Comparison of ENCODE assay signal across 9 cellular contexts in genomic region chr9:136481558-136481957, GRCh38. TPM values are rescaled to one million over a fixed set of nuclear protein-coding genes. Genes with fewer than 3 reads are reported as not detected.
DNase-seq lines count a peak whose midpoint lies in the region; ATAC-seq and TF ChIP-seq lines count a peak whose summit lies in the region.
"Had no signal": no experiment of that assay in that cellular context is flagged by ENCODE, and none has a peak within 500 bp of the region (broad histone marks: within the 10 kb centered on the region; RNA-seq: fewer than 3 reads in every experiment).

No MANE protein-coding gene starts in this region.

- peaks cover 40% of the 10 kb centered on the region for H3K79me2 ChIP-seq in neural cell (replicated peaks; ENCODE audit: insufficient read depth, low read length)

- peak overlapping the region; percentile 84 to 92 for H3K4me3 Mint-ChIP-seq in CD14-positive monocyte

- H3K27ac ChIP-seq in duodenal mucosa (ENCODE audit: low read depth, low read length) (no peak overlapping the region), neural cell (ENCODE audit: low read length) (peak overlapping the region; percentile 95)

- H3K36me3 ChIP-seq in NT2/D1 (ENCODE audit: insufficient read depth, insufficient read length, low read length), result peaks cover 38% of the 10 kb centered on the region
- peaks cover 14 to 16% of the 10 kb centered on the region in 2 donors for H3K36me3 ChIP-seq in duodenal mucosa (ENCODE audit: control insufficient read depth in 1 of 2, insufficient read depth in 2 of 2, low read length in 2 of 2)
- H3K36me3 ChIP-seq in neural cell (ENCODE audit: insufficient read depth, low read length), result no peaks in the 10 kb centered on the region

- H3K9me3 Mint-ChIP-seq in CD14-positive monocyte, result no peaks in the 10 kb centered on the region

- H2AFZ ChIP-seq in neural cell (ENCODE audit: low read depth, low read length), result no peak overlapping the region

- peak overlapping the region; percentile 92 to 97 (median 95) for H3K27ac Mint-ChIP-seq in CD14-positive monocyte

- no peak for ATAC-seq in HG02610 (IDR thresholded peaks at IDR 0.05; ENCODE audit: unreplicated experiment)
- no peak for ATAC-seq in GM21576 (IDR thresholded peaks at IDR 0.05; ENCODE audit: unreplicated experiment)
- no peak for ATAC-seq in HG02884 (IDR thresholded peaks at IDR 0.05; ENCODE audit: unreplicated experiment)

- H3K4me2 ChIP-seq in neural cell (ENCODE audit: low read length), result peak overlapping the region; percentile 90

- TF ChIP-seq EP300 in neural cell (conservative IDR thresholded peaks at IDR 0.05; ENCODE audit: poor library complexity, severe bottlenecking), result no peak

- peaks cover 24 to 37% of the 10 kb centered on the region in 2 donors for H3K36me3 Mint-ChIP-seq in CD14-positive monocyte

- DNase-seq in CD14-positive monocyte (ENCODE audit: low spot score), result no peak
- DNase-seq in NT2/D1 (ENCODE audit: low read depth, low spot score), result no peak
- DNase-seq in LoVo (ENCODE audit: low spot score), result no peak
- DNase-seq: NCI-H226 had no signal

- H3K4me1 ChIP-seq in NT2/D1 (ENCODE audit: insufficient read depth, insufficient read length), result peaks cover 19% of the 10 kb centered on the region
- peaks cover 20 to 26% of the 10 kb centered on the region in 2 donors for H3K4me1 ChIP-seq in duodenal mucosa (ENCODE audit: control insufficient read depth in 1 of 2, insufficient read depth in 2 of 2, low read length in 2 of 2)

- no peaks in the 10 kb centered on the region for H3K27me3 ChIP-seq in NT2/D1 (ENCODE audit: insufficient read depth, insufficient read length)
- no peaks in the 10 kb centered on the region for H3K27me3 ChIP-seq in duodenal mucosa (ENCODE audit: control insufficient read depth in 1 of 2, insufficient read depth in 2 of 2, low read length in 2 of 2)
- H3K27me3 ChIP-seq in neural cell (ENCODE audit: insufficient read depth, low read depth, low read length), result no peaks in the 10 kb centered on the region

- H3K27me3 Mint-ChIP-seq in CD14-positive monocyte (ENCODE audit: low read depth in 3 of 3), result peaks cover 0 to 2% (median 0%) of the 10 kb centered on the region in 3 donors

- no peak for TF ChIP-seq RAD21 in neural cell (conservative IDR thresholded peaks at IDR 0.05)

- intact Hi-C loops in CD14-positive monocyte (cut with micrococcal nuclease), result loop anchor here in 1 of 2 donors (10.0 kb wide), 2 partner anchors 117 to 243 kb away; partner anchors contain the start of gene DNLZ

- no peaks in the 10 kb centered on the region for H3K9me3 ChIP-seq in NT2/D1 (ENCODE audit: insufficient read depth, low read length)
- no peaks in the 10 kb centered on the region for H3K9me3 ChIP-seq in duodenal mucosa (ENCODE audit: control insufficient read depth in 1 of 2, low read length in 2 of 2)
- H3K9me3 ChIP-seq in neural cell (ENCODE audit: low read length), result no peaks in the 10 kb centered on the region

- H3K9me2 ChIP-seq in neural cell (ENCODE audit: insufficient read depth, low read length), result no peaks in the 10 kb centered on the region

- no peaks in the 10 kb centered on the region for H3F3A ChIP-seq in neural cell (ENCODE audit: insufficient read depth, low read length, poor library complexity, severe bottlenecking)

- peaks cover 15% of the 10 kb centered on the region for H3K4me1 Mint-ChIP-seq in CD14-positive monocyte

- H3K4me3 ChIP-seq in NT2/D1 (ENCODE audit: insufficient read length, low read depth) (peak overlapping the region; percentile 74), duodenal mucosa (ENCODE audit: low read depth in 1 of 2, low read length in 2 of 2) (peak overlapping the region; percentile 68 to 93), neural cell (ENCODE audit: low read length) (peak overlapping the region; percentile 70)

- peaks cover 4% of the 10 kb centered on the region for H4K20me1 ChIP-seq in neural cell (ENCODE audit: insufficient read depth)

- H3K9ac ChIP-seq in NT2/D1 (ENCODE audit: insufficient read length, low read depth), result peak overlapping the region; percentile 85
- H3K9ac ChIP-seq in duodenal mucosa (ENCODE audit: low read depth in 1 of 2, low read length in 2 of 2), result peak overlapping the region; percentile 87 to 93
- H3K9ac ChIP-seq in neural cell (ENCODE audit: low read length), result peak overlapping the region; percentile 86

- no peak for TF ChIP-seq CTCF in CD14-positive monocyte (IDR thresholded peaks at IDR 0.05)
- no peak for TF ChIP-seq CTCF in neural cell (IDR thresholded peaks at IDR 0.05; ENCODE audit: poor library complexity, severe bottlenecking)

TF ChIP-seq in neural cell, 6 proteins besides CTCF, POLR2A, EP300 and RAD21:
- TF ChIP-seq EZH2 (IDR thresholded peaks at IDR 0.05; ENCODE audit: borderline replicate concordance, insufficient read depth, low read length, poor library complexity, severe bottlenecking) (no peak), POLR2AphosphoS5 (IDR thresholded peaks at IDR 0.05) (no peak)

RNA-seq across cellular contexts. Expression of gene SEC16A, which starts 1.3 kb away (rescaled TPM):
- polyA plus RNA-seq in CD14-positive monocyte (10 to 100 TPM; 11.1 to 19.1 TPM), neural cell (15.4 and 21.8 TPM in 2 replicates)
- 21.2 and 23.7 TPM in 2 replicates for polyA minus RNA-seq in neural cell

RNA-seq across cellular contexts. Expression of gene INPP5E, which starts 41.9 kb away (rescaled TPM):
- polyA plus RNA-seq in CD14-positive monocyte, result 1 to 10 TPM; 1.0 TPM
- 17.9 and 24.0 TPM in 2 replicates for polyA plus RNA-seq in neural cell
- 16.4 and 20.2 TPM in 2 replicates for polyA minus RNA-seq in neural cell
